ENCODE assay signal across 1 cellular context in genomic region chr10:60810437-60811182, GRCh38.
TF ChIP-seq lines count a peak whose summit lies in the region.

No MANE protein-coding gene starts in this region.

TF ChIP-seq in endothelial cell of umbilical vein, 7 proteins besides CTCF, POLR2A, EP300 and RAD21 (continued from another document):
- TF ChIP-seq GATA2 (IDR thresholded peaks at IDR 0.05; ENCODE audit: insufficient read depth, insufficient read length, low read depth, low read length) (no peak), EZH2 (IDR thresholded peaks at IDR 0.05; ENCODE audit: borderline replicate concordance, low read depth, low read length, severe bottlenecking) (no peak), FOS (IDR thresholded peaks at IDR 0.05; ENCODE audit: borderline replicate concordance, insufficient read depth, low read length) (no peak), POLR2AphosphoS5 (IDR thresholded peaks at IDR 0.05; ENCODE audit: insufficient read depth, low read depth, low read length) (no peak)
- TF ChIP-seq, protein P1, sequence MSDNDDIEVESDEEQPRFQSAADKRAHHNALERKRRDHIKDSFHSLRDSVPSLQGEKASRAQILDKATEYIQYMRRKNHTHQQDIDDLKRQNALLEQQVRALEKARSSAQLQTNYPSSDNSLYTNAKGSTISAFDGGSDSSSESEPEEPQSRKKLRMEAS (IDR thresholded peaks at IDR 0.05; ENCODE audit: insufficient read depth, insufficient read length), result no peak
